8 cellular contexts compared by ENCODE assay signal in genomic region chr12:27014859-27015729, GRCh38. TPM values are rescaled to one million over a fixed set of nuclear protein-coding genes. Genes with fewer than 3 reads are reported as not detected.
DNase-seq lines count a peak whose midpoint lies in the region; ATAC-seq and TF ChIP-seq lines count a peak whose summit lies in the region.

No MANE protein-coding gene starts in this region.

- intact Hi-C loops in cardiac septum (cut with DNase I), result loop anchor here (2.0 kb wide), 1 partner anchor 76 kb away; the partner anchor contains the start of gene FGFR1OP2
- intact Hi-C loops in activated B cell treated with CpG ODN at 0.5 μM for 24 hours (cut with micrococcal nuclease), result loop anchor here (1.0 to 10.0 kb wide), 15 partner anchors 7 to 903 kb away; partner anchors contain the start of genes BHLHE41, FGFR1OP2, ITPR2 and MED21
- intact Hi-C loops in right cardiac atrium (cut with DNase I), result loop anchor here in 3 of 4 donors (5.0 to 10.0 kb wide), 4 partner anchors 80 to 292 kb away; partner anchors contain the start of genes FGFR1OP2 (in 2 of the 3) and INTS13 (in 2 of the 3)
- intact Hi-C loops in spleen (cut with DNase I; ENCODE audit: low total_unique reads), result loop anchor here (5.0 to 10.0 kb wide), 2 partner anchors 160 to 292 kb away; no protein-coding TSS in a partner anchor

- no peak overlapping the region for H3K4me3 ChIP-seq in cardiac muscle cell
- H3K4me3 ChIP-seq in right cardiac atrium (ENCODE audit: low read length), result peak overlapping the region; percentile 94
- peak overlapping the region; percentile 84 to 99 (median 92) for H3K4me3 ChIP-seq in spleen

- H3K4me1 ChIP-seq in cardiac muscle cell (ENCODE audit: low read depth), result peaks cover 16% of the 10 kb centered on the region
- no peaks in the 10 kb centered on the region for H3K4me1 ChIP-seq in right cardiac atrium (ENCODE audit: control insufficient read depth, insufficient read depth, low read length)
- peaks cover 10 to 61% (median 50%) of the 10 kb centered on the region in 6 donors for H3K4me1 ChIP-seq in spleen

- H3K36me3 ChIP-seq in cardiac muscle cell, result no peaks in the 10 kb centered on the region
- H3K36me3 ChIP-seq in spleen, result no peaks in the 10 kb centered on the region

- TF ChIP-seq POLR2A in spleen (IDR thresholded peaks at IDR 0.05), result no peak

- CTCF ChIA-PET in activated B cell treated with CpG ODN at 0.5 μM for 24 hours (lab: Charles Lee), result interaction anchor here (0.6 to 2.9 kb wide), 11 partner anchors 7 to 900 kb away, joined by 3 to 58 read pairs (median 5); partner anchors contain the start of genes MED21 and STK38L

- H3K36me3 Mint-ChIP-seq in activated B cell treated with CpG ODN at 0.5 μM for 24 hours (ENCODE audit: low read depth), result peaks cover 3% of the 10 kb centered on the region

- peak overlapping the region; percentile 54 for H3K27ac ChIP-seq in cardiac muscle cell
- peak overlapping the region; percentile 90 for H3K27ac ChIP-seq in right cardiac atrium (ENCODE audit: low read length)
- peak overlapping the region; percentile 89 to 98 (median 96) for H3K27ac ChIP-seq in spleen

- H3K4me1 Mint-ChIP-seq in activated B cell treated with CpG ODN at 0.5 μM for 24 hours, result peaks cover 43% of the 10 kb centered on the region

- POLR2A ChIA-PET in activated B cell treated with CpG ODN at 0.5 μM for 24 hours (lab: Charles Lee), result interaction anchor here (0.7 to 3.9 kb wide), 8 partner anchors 11 to 291 kb away, joined by 3 to 25 read pairs (median 4); partner anchors contain the start of genes ITPR2 and STK38L

- 53% methylated on average over 12 of the region's 12 CpGs for WGBS in right cardiac atrium
- WGBS in spleen, 5 donors, result 31 to 41% (median 36%) methylated on average over 12 of the region's 12 CpGs

- peak overlapping the region; percentile 94 for H3K27ac Mint-ChIP-seq in activated B cell treated with CpG ODN at 0.5 μM for 24 hours

- TF ChIP-seq CTCF in cardiac muscle cell (IDR thresholded peaks at IDR 0.05; ENCODE audit: low read depth, low read length) (no peak), activated B cell treated with CpG ODN at 0.5 μM for 24 hours (IDR thresholded peaks at IDR 0.05) (no peak), spleen (IDR thresholded peaks at IDR 0.05 in 8 of 11, conservative IDR thresholded peaks at IDR 0.05 in 3 of 11) (no peak)

- peak overlapping the region; percentile 91 for H3K4me3 Mint-ChIP-seq in activated B cell treated with CpG ODN at 0.5 μM for 24 hours

- no peaks in the 10 kb centered on the region for H3K27me3 ChIP-seq in cardiac muscle cell
- no peaks in the 10 kb centered on the region for H3K27me3 ChIP-seq in right cardiac atrium (ENCODE audit: control insufficient read depth, insufficient read depth)
- no peaks in the 10 kb centered on the region for H3K27me3 ChIP-seq in spleen (replicated peaks in 1 of 7)

- H3K9me3 ChIP-seq in cardiac muscle cell (ENCODE audit: low read depth) (no peaks in the 10 kb centered on the region), right cardiac atrium (ENCODE audit: control insufficient read depth, low read length) (no peaks in the 10 kb centered on the region), spleen (no peaks in the 10 kb centered on the region)

- DNase-seq in cardiac muscle cell (ENCODE audit: low read depth in 1 of 2, low spot score in 1 of 2) (no peak), cardiac septum (ENCODE audit: low spot score) (no peak), activated B cell treated with CpG ODN at 0.5 μM for 24 hours (no peak), right cardiac atrium (no peak), spleen (no peak), 8988T (no peak), NCI-H2196 (lab: John Stamatoyannopoulos, UW; ENCODE audit: unreplicated experiment) (no peak), epidermal melanocyte (ENCODE audit: insufficient read length, low spot score) (no peak)

- H3K27me3 Mint-ChIP-seq in activated B cell treated with CpG ODN at 0.5 μM for 24 hours, result no peaks in the 10 kb centered on the region

- ATAC-seq in activated B cell treated with CpG ODN at 0.5 μM for 24 hours (ENCODE audit: low read depth) (no peak), right cardiac atrium (peak in 1 of 2 donors; percentile 15)

- H3K9me3 Mint-ChIP-seq in activated B cell treated with CpG ODN at 0.5 μM for 24 hours, result no peaks in the 10 kb centered on the region

RNA-seq across cellular contexts. Expression of gene TM7SF3, which starts 0.9 kb away (rescaled TPM):
- total RNA-seq in cardiac muscle cell (50.8 and 65.5 TPM in 2 replicates), cardiac septum (23.7 TPM), activated B cell treated with CpG ODN at 0.5 μM for 24 hours (20.7 and 30.5 TPM in 2 replicates), right cardiac atrium (10 to 100 TPM; 23.6 to 31.1 (median 26.3) TPM), spleen (10 to 100 TPM; 33.7 to 88.7 (median 52.3) TPM)
- polyA plus RNA-seq in cardiac muscle cell (50.1 and 51.0 TPM in 2 replicates), right cardiac atrium (7.9 TPM), spleen (10 to 100 TPM; 12.2 to 18.2 (median 16.2) TPM)

RNA-seq across cellular contexts. Expression of gene MED21, which starts 7.3 kb away (rescaled TPM):
- total RNA-seq in cardiac muscle cell, result 21.6 and 26.8 TPM in 2 replicates
- 27.9 and 35.5 TPM in 2 replicates for polyA plus RNA-seq in cardiac muscle cell
- 54.6 TPM for total RNA-seq in cardiac septum
- total RNA-seq in activated B cell treated with CpG ODN at 0.5 μM for 24 hours, result 48.1 and 50.1 TPM in 2 replicates
- 10 to 100 TPM; 61.9 to 69.6 (median 65.1) TPM for total RNA-seq in right cardiac atrium
- 44.1 TPM for polyA plus RNA-seq in right cardiac atrium
- 10 to 100 TPM; 32.0 to 53.0 (median 41.2) TPM for total RNA-seq in spleen
- 10 to 100 TPM in 2 of 3 donors, 1 to 10 TPM in 1; 9.8 to 20.5 (median 15.3) TPM for polyA plus RNA-seq in spleen
